In genomic region chr16:67395458-67396158, GRCh38 we compare ENCODE assay signal across 9 cellular contexts. TPM values are rescaled to one million over a fixed set of nuclear protein-coding genes. Genes with fewer than 3 reads are reported as not detected.
DNase-seq lines count a peak whose midpoint lies in the region; ATAC-seq and TF ChIP-seq lines count a peak whose summit lies in the region.
"Had no signal": no experiment of that assay in that cellular context is flagged by ENCODE, and none has a peak within 500 bp of the region (broad histone marks: within the 10 kb centered on the region; RNA-seq: fewer than 3 reads in every experiment).

No MANE protein-coding gene starts in this region.

- ATAC-seq in GM21529 (IDR thresholded peaks at IDR 0.05; ENCODE audit: unreplicated experiment) = no peak
- ATAC-seq: activated naive CD4-positive, alpha-beta T cell treated with anti-CD3 and anti-CD28 coated beads, Interleukin-2, amount 50 U/mL, for 72 hours had no signal

- no peaks in the 10 kb centered on the region for H3K27me3 ChIP-seq in testis

- no peaks in the 10 kb centered on the region for H3K36me3 Mint-ChIP-seq in neural crest cell (ENCODE audit: low read depth)
- H3K36me3 Mint-ChIP-seq: activated naive CD4-positive, alpha-beta T cell treated with anti-CD3 and anti-CD28 coated beads, Interleukin-2, amount 50 U/mL, for 72 hours had no signal

- DNase-seq in DMS 273 treated with DMSO at 0.1 percent for 48 hours (lab: John Stamatoyannopoulos, UW) (peak; percentile 51), NCI-H2081 (lab: John Stamatoyannopoulos, UW) (peak; percentile 87 to 92), caudate nucleus (lab: John Stamatoyannopoulos, UW) (no peak), neural crest cell (ENCODE audit: low read depth, low spot score) (no peak), testis (no peak), erythroblast (lab: John Stamatoyannopoulos, UW) (no peak), OCI-M2 (lab: John Stamatoyannopoulos, UW; ENCODE audit: unreplicated experiment) (no peak)

- no peak overlapping the region for H3K4me3 ChIP-seq in testis

- intact Hi-C loops in testis (cut with DNase I; ENCODE audit: low total_unique reads) = no loop called here

- 72 to 80% methylated on average over 7 to 12 of the region's 13 CpGs for WGBS in testis, 2 donors

- H3K27me3 Mint-ChIP-seq in neural crest cell (ENCODE audit: low read depth) = peaks cover 49% of the 10 kb centered on the region

- H3K4me3 Mint-ChIP-seq in neural crest cell = peak overlapping the region; percentile 68

- peaks cover 27% of the 10 kb centered on the region for H3K4me1 Mint-ChIP-seq in neural crest cell

- H3K27ac Mint-ChIP-seq in neural crest cell (ENCODE audit: unreplicated experiment) = no peak overlapping the region
- H3K27ac Mint-ChIP-seq: activated naive CD4-positive, alpha-beta T cell treated with anti-CD3 and anti-CD28 coated beads, Interleukin-2, amount 50 U/mL, for 72 hours had no signal

- TF ChIP-seq POLR2A in testis (IDR thresholded peaks at IDR 0.05) (no peak), erythroblast (IDR thresholded peaks at IDR 0.05; ENCODE audit: low read length) (no peak)

- no peaks in the 10 kb centered on the region for H3K9me3 ChIP-seq in testis

- H3K4me1 ChIP-seq in testis = peaks cover 30% of the 10 kb centered on the region

- H3K9me3 Mint-ChIP-seq in neural crest cell = no peaks in the 10 kb centered on the region
- H3K9me3 Mint-ChIP-seq: activated naive CD4-positive, alpha-beta T cell treated with anti-CD3 and anti-CD28 coated beads, Interleukin-2, amount 50 U/mL, for 72 hours had no signal

- no peak for TF ChIP-seq CTCF in neural crest cell (conservative IDR thresholded peaks at IDR 0.05)
- TF ChIP-seq CTCF in testis (IDR thresholded peaks at IDR 0.05) = no peak

- peak overlapping the region; percentile 30 for H3K27ac ChIP-seq in caudate nucleus (ENCODE audit: low read depth, low read length)
- no peak overlapping the region for H3K27ac ChIP-seq in testis

- H3K36me3 ChIP-seq in testis (ENCODE audit: low read depth, missing control alignments) = no peaks in the 10 kb centered on the region

RNA-seq across cellular contexts. Expression of gene TPPP3, which starts 2.3 kb away (rescaled TPM):
- total RNA-seq in neural crest cell = 3.4 and 4.7 TPM in 2 replicates
- total RNA-seq in testis = 10 to 100 TPM in 1 of 2 donors, 1 to 10 TPM in 1; 9.5 to 17.5 TPM
- 67.6 TPM for polyA plus RNA-seq in testis (ENCODE audit: insufficient read depth, low read depth, low replicate concordance)
- total RNA-seq: activated naive CD4-positive, alpha-beta T cell treated with anti-CD3 and anti-CD28 coated beads, Interleukin-2, amount 50 U/mL, for 72 hours had no signal

RNA-seq across cellular contexts. Expression of gene ZDHHC1, which starts 20.7 kb away (rescaled TPM):
- total RNA-seq in neural crest cell = 9.5 and 10.2 TPM in 2 replicates
- 10 to 100 TPM; 62.0 to 62.7 TPM for total RNA-seq in testis
- polyA plus RNA-seq in testis (ENCODE audit: insufficient read depth, low read depth, low replicate concordance) = 26.7 TPM

RNA-seq across cellular contexts. Expression of gene HSD11B2, which starts 35.3 kb away (rescaled TPM):
- total RNA-seq in neural crest cell (3.8 and 4.7 TPM in 2 replicates), testis (1 to 10 TPM; 4.9 to 7.7 TPM)
- polyA plus RNA-seq in testis (ENCODE audit: insufficient read depth, low read depth, low replicate concordance) = 11.5 TPM

Comparison
In these comparisons a context has a peak if more than half of its experiments do, and no peak if none do; other contexts are left out.
1. DNase-seq: peak in DMS 273 treated with DMSO at 0.1 percent for 48 hours (single experiment) and NCI-H2081 (2 of 2); none in caudate nucleus (0 of 61), neural crest cell (single experiment), testis (single experiment), erythroblast (0 of 2) and OCI-M2 (single experiment).